ENCODE assay signal across 8 cellular contexts in genomic region chr1:224434447-224435317, GRCh38. TPM values are rescaled to one million over a fixed set of nuclear protein-coding genes. Genes with fewer than 3 reads are reported as not detected.
A peak's percentile ranks its signal among the peaks of the same experiment; 100 is the strongest.
DNase-seq lines count a peak whose midpoint lies in the region; ATAC-seq and TF ChIP-seq lines count a peak whose summit lies in the region.

Gene WDR26, minus strand, starts transcription at chr1:224434797.

- H3K27me3 ChIP-seq in osteoblast (ENCODE audit: insufficient read depth, low read length) = no peaks in the 10 kb centered on the region
- no peaks in the 10 kb centered on the region for H3K27me3 ChIP-seq in thoracic aorta (replicated peaks; ENCODE audit: insufficient read depth)

- TF ChIP-seq POLR2A in GM10847 (IDR thresholded peaks at IDR 0.05; ENCODE audit: extremely low read depth, insufficient read length) = peak; percentile 69

- H3K4me3 ChIP-seq in HFF-Myc (replicated peaks; ENCODE audit: low read depth, low read length) = peak within 1 kb of the TSS; percentile 60
- H3K4me3 ChIP-seq in osteoblast (ENCODE audit: insufficient read depth, low read length) = peak within 1 kb of the TSS; percentile 95
- H3K4me3 ChIP-seq in thoracic aorta = peak within 1 kb of the TSS; percentile 95

- H3K4me1 ChIP-seq in osteoblast (ENCODE audit: insufficient read depth, low read length) (peaks cover 43% of the 10 kb centered on the region), thoracic aorta (ENCODE audit: control insufficient read depth in 1 of 2, low read depth in 2 of 2) (peaks cover 28 to 42% of the 10 kb centered on the region in 2 donors)

- H3K27ac ChIP-seq in osteoblast (ENCODE audit: low read depth, low read length) (peak within 1 kb of the TSS; percentile 98), thoracic aorta (peak within 1 kb of the TSS; percentile 95 to 98)

- H3K27ac Mint-ChIP-seq in activated naive CD4-positive, alpha-beta T cell treated with anti-CD3 and anti-CD28 coated beads, Interleukin-2, amount 50 U/mL, for 24 hours = peak within 1 kb of the TSS; percentile 96
- H3K27ac Mint-ChIP-seq in glutamatergic neuron (ENCODE audit: unreplicated experiment) = peak within 1 kb of the TSS; percentile 98

- H2AFZ ChIP-seq in osteoblast (ENCODE audit: low read length) = peak within 1 kb of the TSS; percentile 93

- H3K36me3 Mint-ChIP-seq in activated naive CD4-positive, alpha-beta T cell treated with anti-CD3 and anti-CD28 coated beads, Interleukin-2, amount 50 U/mL, for 24 hours = peaks cover 5% of the 10 kb centered on the region
- H3K36me3 Mint-ChIP-seq in glutamatergic neuron (ENCODE audit: unreplicated experiment) = no peaks in the 10 kb centered on the region

- peak; percentile 58 for ATAC-seq in thoracic aorta (ENCODE audit: insufficient number of reproducible peaks, low FRiP score, low read depth)

- peaks cover 30% of the 10 kb centered on the region for H4K20me1 ChIP-seq in osteoblast (ENCODE audit: insufficient read depth, low read length)

- no peaks in the 10 kb centered on the region for H3K27me3 Mint-ChIP-seq in activated naive CD4-positive, alpha-beta T cell treated with anti-CD3 and anti-CD28 coated beads, Interleukin-2, amount 50 U/mL, for 24 hours
- H3K27me3 Mint-ChIP-seq in glutamatergic neuron (ENCODE audit: unreplicated experiment) = peaks cover 6% of the 10 kb centered on the region

- peak within 1 kb of the TSS; percentile 92 for H3K4me3 Mint-ChIP-seq in activated naive CD4-positive, alpha-beta T cell treated with anti-CD3 and anti-CD28 coated beads, Interleukin-2, amount 50 U/mL, for 24 hours
- H3K4me3 Mint-ChIP-seq in glutamatergic neuron (ENCODE audit: unreplicated experiment) = peak within 1 kb of the TSS; percentile 95

- H3K36me3 ChIP-seq in osteoblast (ENCODE audit: insufficient read depth, low read length) (peaks cover 4% of the 10 kb centered on the region), thoracic aorta (no peaks in the 10 kb centered on the region)

- DNase-seq in HFF-Myc (ENCODE audit: extremely low read depth, low read depth) (no peak), MV-4-11 (lab: John Stamatoyannopoulos, UW) (peak; percentile 76), SKM-1 (lab: John Stamatoyannopoulos, UW; ENCODE audit: unreplicated experiment) (peak; percentile 91), glutamatergic neuron (peak; percentile 85), osteoblast (ENCODE audit: insufficient read length, low spot score, missing footprints) (peak; percentile 97), thoracic aorta (ENCODE audit: low spot score) (no peak)

- H3K9me3 Mint-ChIP-seq in activated naive CD4-positive, alpha-beta T cell treated with anti-CD3 and anti-CD28 coated beads, Interleukin-2, amount 50 U/mL, for 24 hours = no peaks in the 10 kb centered on the region
- H3K9me3 Mint-ChIP-seq in glutamatergic neuron (ENCODE audit: unreplicated experiment) = peaks cover 2% of the 10 kb centered on the region

- no peaks in the 10 kb centered on the region for H3K9me3 ChIP-seq in osteoblast (ENCODE audit: low read depth, low read length)
- no peaks in the 10 kb centered on the region for H3K9me3 ChIP-seq in thoracic aorta

- TF ChIP-seq CTCF in HFF-Myc (IDR thresholded peaks at IDR 0.05; ENCODE audit: low read depth, low read length, missing control alignments) = no peak
- no peak for TF ChIP-seq CTCF in glutamatergic neuron (IDR thresholded peaks at IDR 0.05; ENCODE audit: partially characterized antibody, unreplicated experiment)
- no peak for TF ChIP-seq CTCF in osteoblast (IDR thresholded peaks at IDR 0.05; ENCODE audit: extremely low read depth, low read depth, low read length)
- TF ChIP-seq CTCF in thoracic aorta (IDR thresholded peaks at IDR 0.05) = no peak

- H3K79me2 ChIP-seq in osteoblast (ENCODE audit: insufficient read depth, low read length) = peaks cover 61% of the 10 kb centered on the region

- peak within 1 kb of the TSS; percentile 98 for H3K4me2 ChIP-seq in osteoblast (ENCODE audit: insufficient read depth, low read length)

- peaks cover 57% of the 10 kb centered on the region for H3K4me1 Mint-ChIP-seq in activated naive CD4-positive, alpha-beta T cell treated with anti-CD3 and anti-CD28 coated beads, Interleukin-2, amount 50 U/mL, for 24 hours
- peaks cover 10% of the 10 kb centered on the region for H3K4me1 Mint-ChIP-seq in glutamatergic neuron (ENCODE audit: low read depth, unreplicated experiment)

RNA-seq across cellular contexts. Expression of gene WDR26, which starts in this region (rescaled TPM):
- total RNA-seq in glutamatergic neuron (ENCODE audit: unreplicated experiment) = 110 TPM
- total RNA-seq in osteoblast = 78.9 and 80.2 TPM in 2 replicates
- total RNA-seq in thoracic aorta = 10 to 100 TPM; 71.5 to 85.9 TPM

Comparison
In these comparisons a context has a peak if more than half of its experiments do, and no peak if none do; other contexts are left out.
1. DNase-seq: peak in MV-4-11 (single experiment), SKM-1 (single experiment), glutamatergic neuron (single experiment) and osteoblast (single experiment); none in HFF-Myc (single experiment) and thoracic aorta (single experiment).
2. Peak in every context shown above with its lines, with median percentiles within 50 percentile points of each other: H3K4me3 ChIP-seq.